ENCODE assay signal across 8 cellular contexts in the genomic region with DNA sequence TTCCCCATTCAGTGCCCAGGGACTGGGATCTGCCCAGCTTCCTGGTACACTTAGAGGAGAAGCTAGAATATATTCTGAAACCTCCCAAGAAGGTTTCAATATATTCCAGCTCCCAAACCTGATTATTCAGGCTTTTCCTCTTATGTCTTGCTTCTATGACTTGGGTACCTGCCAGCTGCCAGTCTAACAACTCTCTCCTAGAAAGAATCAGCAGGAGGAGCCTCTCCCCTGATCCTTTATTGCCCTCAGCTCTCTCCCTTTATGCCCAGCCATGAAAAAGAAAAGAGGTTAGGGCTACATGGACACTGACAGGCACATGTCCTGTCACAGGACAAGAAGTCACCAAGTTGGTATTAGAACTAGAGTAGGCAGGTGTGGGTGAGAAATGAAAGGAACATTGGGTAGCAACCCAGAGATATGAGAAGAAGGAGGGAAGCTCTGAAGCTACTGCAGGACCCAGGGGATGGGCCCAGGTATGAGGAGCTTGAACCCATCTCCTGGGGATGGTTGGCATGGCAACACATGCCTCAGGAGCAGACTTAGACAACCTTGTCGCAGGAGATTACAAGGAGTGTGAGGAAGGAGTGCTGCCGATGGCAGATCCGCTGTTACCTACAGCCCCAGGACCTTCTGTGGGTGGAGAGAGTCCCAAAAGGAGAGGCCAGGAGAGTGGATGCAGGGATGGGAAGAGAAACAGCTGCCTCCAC. TPM values are rescaled to one million over a fixed set of nuclear protein-coding genes. Genes with fewer than 3 reads are reported as not detected.
DNase-seq lines count a peak whose midpoint lies in the region; ATAC-seq and TF ChIP-seq lines count a peak whose summit lies in the region.

No MANE protein-coding gene starts in this region.

- H3K4me1 Mint-ChIP-seq in CD8-positive, alpha-beta memory T cell: peaks cover 30 to 46% (median 39%) of the 10 kb centered on the region in 3 donors

- H3K4me3 Mint-ChIP-seq in CD8-positive, alpha-beta memory T cell: peak overlapping the region; percentile 89 to 98 (median 94)

- CTCF ChIA-PET in CD8-positive, alpha-beta memory T cell (lab: Charles Lee): interaction anchor here (0.8 to 3.3 kb wide), 8 partner anchors 8 to 172 kb away, joined by 3 to 33 read pairs (median 4); partner anchors contain the start of genes RND1 and WNT1

- TF ChIP-seq EP300 in neural cell (conservative IDR thresholded peaks at IDR 0.05; ENCODE audit: poor library complexity, severe bottlenecking): no peak

- DNase-seq in CD8-positive, alpha-beta memory T cell: no peak
- DNase-seq in MG63: no peak
- peak; percentile 70 for DNase-seq in colonic mucosa
- DNase-seq in NCI-H226: no peak
- DNase-seq in Kasumi-1 (lab: John Stamatoyannopoulos, UW): no peak

- H3K9me2 ChIP-seq in neural cell (ENCODE audit: insufficient read depth, low read length): no peaks in the 10 kb centered on the region

- TF ChIP-seq CTCF in colonic mucosa (IDR thresholded peaks at IDR 0.05): no peak
- TF ChIP-seq CTCF in neural cell (IDR thresholded peaks at IDR 0.05; ENCODE audit: poor library complexity, severe bottlenecking): no peak

- no peaks in the 10 kb centered on the region for H4K20me1 ChIP-seq in neural cell (ENCODE audit: insufficient read depth)

- POLR2A ChIA-PET in CD8-positive, alpha-beta memory T cell (lab: Charles Lee): interaction anchor here (0.5 to 1.2 kb wide), 2 partner anchors 12 to 152 kb away, joined by 3 to 4 read pairs; no protein-coding TSS in a partner anchor

- no peaks in the 10 kb centered on the region for H3K36me3 ChIP-seq in CD8-positive, alpha-beta memory T cell (ENCODE audit: insufficient read depth, low read length)
- no peaks in the 10 kb centered on the region for H3K36me3 ChIP-seq in MG63
- no peaks in the 10 kb centered on the region for H3K36me3 ChIP-seq in colonic mucosa
- H3K36me3 ChIP-seq in neural cell (ENCODE audit: insufficient read depth, low read length): no peaks in the 10 kb centered on the region

- ATAC-seq in HG03460 (IDR thresholded peaks at IDR 0.05; ENCODE audit: unreplicated experiment) (no peak), HG03025 (IDR thresholded peaks at IDR 0.05; ENCODE audit: low FRiP score, unreplicated experiment) (no peak)

- no peak overlapping the region for H2AFZ ChIP-seq in neural cell (ENCODE audit: low read depth, low read length)

- no peaks in the 10 kb centered on the region for H3K9me3 Mint-ChIP-seq in CD8-positive, alpha-beta memory T cell

- H3K9ac ChIP-seq in colonic mucosa (ENCODE audit: low read depth in 2 of 2, low read length in 2 of 2) (peak overlapping the region; percentile 92 to 94), neural cell (ENCODE audit: low read length) (peak overlapping the region; percentile 97)

- peak overlapping the region; percentile 99 for H3K4me2 ChIP-seq in neural cell (ENCODE audit: low read length)

- intact Hi-C loops in colonic mucosa (cut with DNase I): no loop called here

- no peak for TF ChIP-seq RAD21 in neural cell (conservative IDR thresholded peaks at IDR 0.05)

- no peaks in the 10 kb centered on the region for H3K9me3 ChIP-seq in CD8-positive, alpha-beta memory T cell (ENCODE audit: low read length)
- H3K9me3 ChIP-seq in MG63 (no peaks in the 10 kb centered on the region), colonic mucosa (no peaks in the 10 kb centered on the region), neural cell (ENCODE audit: low read length) (no peaks in the 10 kb centered on the region)

- H3K27me3 Mint-ChIP-seq in CD8-positive, alpha-beta memory T cell: peaks cover 0 to 5% of the 10 kb centered on the region in 2 donors

- peaks cover 46% of the 10 kb centered on the region for H3K79me2 ChIP-seq in neural cell (replicated peaks; ENCODE audit: insufficient read depth, low read length)

- peaks cover 4% of the 10 kb centered on the region for H3F3A ChIP-seq in neural cell (ENCODE audit: insufficient read depth, low read length, poor library complexity, severe bottlenecking)

- peak overlapping the region in 5 of 8 donors; percentile 8 to 79 (median 43) for H3K27ac Mint-ChIP-seq in CD8-positive, alpha-beta memory T cell

- peaks cover 26% of the 10 kb centered on the region for H3K4me1 ChIP-seq in CD8-positive, alpha-beta memory T cell (ENCODE audit: insufficient read depth, low read length)
- peaks cover 8% of the 10 kb centered on the region for H3K4me1 ChIP-seq in colonic mucosa

- no peaks in the 10 kb centered on the region for H3K27me3 ChIP-seq in CD8-positive, alpha-beta memory T cell (ENCODE audit: insufficient read depth, low read length, poor library complexity, severe bottlenecking)
- H3K27me3 ChIP-seq in MG63: no peaks in the 10 kb centered on the region
- no peaks in the 10 kb centered on the region for H3K27me3 ChIP-seq in colonic mucosa
- H3K27me3 ChIP-seq in neural cell (ENCODE audit: insufficient read depth, low read depth, low read length): no peaks in the 10 kb centered on the region

- H3K27ac ChIP-seq in CD8-positive, alpha-beta memory T cell (ENCODE audit: low read depth, low read length): no peak overlapping the region
- H3K27ac ChIP-seq in colonic mucosa (peak overlapping the region; percentile 89), neural cell (ENCODE audit: low read length) (peak overlapping the region; percentile 97)

- H3K36me3 Mint-ChIP-seq in CD8-positive, alpha-beta memory T cell: peaks cover 0 to 2% (median 0%) of the 10 kb centered on the region in 3 donors

- H3K4me3 ChIP-seq in CD8-positive, alpha-beta memory T cell (ENCODE audit: low read length): no peak overlapping the region
- H3K4me3 ChIP-seq in MG63 (peak overlapping the region; percentile 66), colonic mucosa (peak overlapping the region; percentile 60), neural cell (ENCODE audit: low read length) (peak overlapping the region; percentile 96)

TF ChIP-seq in neural cell, 6 proteins besides CTCF, POLR2A, EP300 and RAD21:
- TF ChIP-seq POLR2AphosphoS5 (IDR thresholded peaks at IDR 0.05): no peak
- TF ChIP-seq, protein P1, sequence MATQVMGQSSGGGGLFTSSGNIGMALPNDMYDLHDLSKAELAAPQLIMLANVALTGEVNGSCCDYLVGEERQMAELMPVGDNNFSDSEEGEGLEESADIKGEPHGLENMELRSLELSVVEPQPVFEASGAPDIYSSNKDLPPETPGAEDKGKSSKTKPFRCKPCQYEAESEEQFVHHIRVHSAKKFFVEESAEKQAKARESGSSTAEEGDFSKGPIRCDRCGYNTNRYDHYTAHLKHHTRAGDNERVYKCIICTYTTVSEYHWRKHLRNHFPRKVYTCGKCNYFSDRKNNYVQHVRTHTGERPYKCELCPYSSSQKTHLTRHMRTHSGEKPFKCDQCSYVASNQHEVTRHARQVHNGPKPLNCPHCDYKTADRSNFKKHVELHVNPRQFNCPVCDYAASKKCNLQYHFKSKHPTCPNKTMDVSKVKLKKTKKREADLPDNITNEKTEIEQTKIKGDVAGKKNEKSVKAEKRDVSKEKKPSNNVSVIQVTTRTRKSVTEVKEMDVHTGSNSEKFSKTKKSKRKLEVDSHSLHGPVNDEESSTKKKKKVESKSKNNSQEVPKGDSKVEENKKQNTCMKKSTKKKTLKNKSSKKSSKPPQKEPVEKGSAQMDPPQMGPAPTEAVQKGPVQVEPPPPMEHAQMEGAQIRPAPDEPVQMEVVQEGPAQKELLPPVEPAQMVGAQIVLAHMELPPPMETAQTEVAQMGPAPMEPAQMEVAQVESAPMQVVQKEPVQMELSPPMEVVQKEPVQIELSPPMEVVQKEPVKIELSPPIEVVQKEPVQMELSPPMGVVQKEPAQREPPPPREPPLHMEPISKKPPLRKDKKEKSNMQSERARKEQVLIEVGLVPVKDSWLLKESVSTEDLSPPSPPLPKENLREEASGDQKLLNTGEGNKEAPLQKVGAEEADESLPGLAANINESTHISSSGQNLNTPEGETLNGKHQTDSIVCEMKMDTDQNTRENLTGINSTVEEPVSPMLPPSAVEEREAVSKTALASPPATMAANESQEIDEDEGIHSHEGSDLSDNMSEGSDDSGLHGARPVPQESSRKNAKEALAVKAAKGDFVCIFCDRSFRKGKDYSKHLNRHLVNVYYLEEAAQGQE (IDR thresholded peaks at IDR 0.05; ENCODE audit: borderline replicate concordance): no peak
- no peak for TF ChIP-seq EZH2 (IDR thresholded peaks at IDR 0.05; ENCODE audit: borderline replicate concordance, insufficient read depth, low read length, poor library complexity, severe bottlenecking)
- TF ChIP-seq MXI1 (conservative IDR thresholded peaks at IDR 0.05; ENCODE audit: poor library complexity, severe bottlenecking): no peak
- no peak for TF ChIP-seq SMC3 (conservative IDR thresholded peaks at IDR 0.05; ENCODE audit: poor library complexity)
- TF ChIP-seq TAF1 (IDR thresholded peaks at IDR 0.05; ENCODE audit: low read depth): no peak
TF ChIP-seq in neural cell: peak in this region for 0.

RNA-seq across cellular contexts. Expression of gene CACNB3, which starts 2.0 kb away (rescaled TPM):
- total RNA-seq in CD8-positive, alpha-beta memory T cell: 1 to 10 TPM; 6.3 to 6.6 TPM
- polyA plus RNA-seq in CD8-positive, alpha-beta memory T cell: 3.2 TPM
- total RNA-seq in MG63 (2014; rRNA removed; shearing (Covaris generic); ENCODE audit: low replicate concordance): 13.9 and 19.0 TPM in 2 replicates
- 10 to 100 TPM; 23.4 to 54.5 TPM for total RNA-seq in colonic mucosa
- polyA plus RNA-seq in neural cell: 123 and 129 TPM in 2 replicates
- polyA minus RNA-seq in neural cell: 97.0 and 102 TPM in 2 replicates

RNA-seq across cellular contexts. Expression of gene ADCY6, which starts 27.4 kb away (rescaled TPM):
- under 1 TPM; 0.04 to 0.37 TPM for total RNA-seq in CD8-positive, alpha-beta memory T cell
- polyA plus RNA-seq in CD8-positive, alpha-beta memory T cell: not detected
- total RNA-seq in MG63 (2014; rRNA removed; shearing (Covaris generic); ENCODE audit: low replicate concordance): 30.4 and 40.0 TPM in 2 replicates
- 100 to 1,000 TPM in 1 of 2 donors, 10 to 100 TPM in 1; 84.7 to 121 TPM for total RNA-seq in colonic mucosa
- polyA plus RNA-seq in neural cell: 43.1 and 48.2 TPM in 2 replicates
- polyA minus RNA-seq in neural cell: 33.9 and 36.3 TPM in 2 replicates

RNA-seq across cellular contexts. Expression of gene DDX23, which starts 35.7 kb away (rescaled TPM):
- total RNA-seq in CD8-positive, alpha-beta memory T cell: 100 to 1,000 TPM; 147 to 148 TPM
- 51.0 TPM for polyA plus RNA-seq in CD8-positive, alpha-beta memory T cell
- total RNA-seq in MG63 (2014; rRNA removed; shearing (Covaris generic); ENCODE audit: low replicate concordance): 76.0 and 85.0 TPM in 2 replicates
- 100 to 1,000 TPM in 1 of 2 donors, 10 to 100 TPM in 1; 87.2 to 150 TPM for total RNA-seq in colonic mucosa
- polyA plus RNA-seq in neural cell: 94.6 and 96.5 TPM in 2 replicates
- 68.2 and 73.7 TPM in 2 replicates for polyA minus RNA-seq in neural cell

RNA-seq across cellular contexts. Expression of gene RND1, which starts 49.4 kb away (rescaled TPM):
- total RNA-seq in CD8-positive, alpha-beta memory T cell: 1 to 10 TPM; 2.0 to 2.6 TPM
- polyA plus RNA-seq in CD8-positive, alpha-beta memory T cell: 0.90 TPM
- 0.12 TPM in 1 of 2 replicates, not detected in the other for total RNA-seq in MG63 (2014; rRNA removed; shearing (Covaris generic); ENCODE audit: low replicate concordance)
- 1 to 10 TPM; 2.5 to 3.4 TPM for total RNA-seq in colonic mucosa
- polyA plus RNA-seq in neural cell: 1.3 and 5.8 TPM in 2 replicates
- 4.3 and 6.3 TPM in 2 replicates for polyA minus RNA-seq in neural cell

Comparison
In these comparisons a context has a peak if more than half of its experiments do, and no peak if none do; other contexts are left out.
1. RNA of gene ADCY6, which starts 27.4 kb away (total RNA-seq): 84.7 to 121 TPM in colonic mucosa and 30.4 to 40.0 TPM in MG63; 0.04 to 0.37 TPM in CD8-positive, alpha-beta memory T cell; every median in the first group is over 10 times any median in the second.